Comparison of ENCODE assay signal across 17 cellular contexts in the genomic region with DNA sequence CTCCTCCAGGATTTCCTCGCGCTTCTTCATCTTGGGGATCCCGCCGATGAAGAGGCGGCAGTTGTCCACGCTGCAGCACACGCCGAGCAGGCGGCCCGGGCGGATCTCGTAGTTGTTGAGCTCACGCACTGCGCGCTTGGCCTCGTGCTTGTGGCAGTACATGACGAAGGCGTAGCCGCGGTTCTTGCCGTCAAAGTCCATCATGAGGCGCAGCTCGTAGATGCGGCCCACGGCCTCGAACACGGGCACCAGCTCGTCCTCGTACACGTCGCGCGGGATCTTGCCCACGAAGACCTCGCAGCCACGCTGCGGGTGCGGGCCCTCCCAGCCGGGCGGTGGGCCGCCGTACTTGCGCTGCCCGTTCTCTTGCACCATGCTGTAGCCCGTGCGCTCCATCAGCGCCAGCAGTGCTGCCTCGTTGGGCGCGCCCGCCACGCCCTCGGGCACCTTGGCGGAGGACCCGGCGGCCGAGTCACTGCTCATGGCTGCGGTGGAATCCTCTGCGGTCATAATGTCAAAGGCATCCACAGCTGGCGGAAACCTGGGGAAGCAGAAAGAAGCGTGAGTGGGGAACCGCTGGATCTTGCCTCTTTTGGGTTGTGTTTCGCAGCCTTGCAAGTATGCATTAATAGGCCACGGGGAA.
A peak's percentile ranks its signal among the peaks of the same experiment; 100 is the strongest.
DNase-seq lines count a peak whose midpoint lies in the region; ATAC-seq, FAIRE-seq and TF ChIP-seq lines count a peak whose summit lies in the region.
"Had no signal": no experiment of that assay in that cellular context is flagged by ENCODE, and none has a peak within 500 bp of the region (broad histone marks: within the 10 kb centered on the region; RNA-seq: fewer than 3 reads in every experiment).

No MANE protein-coding gene starts in this region.

- H3K4me3 Mint-ChIP-seq in activated CD8-positive, alpha-beta T cell treated with anti-CD3 and anti-CD28 coated beads, Interleukin-2, amount 10 ng/mL, durations not matched to agents 7 days and 5 days = no peak overlapping the region
- no peak overlapping the region for H3K4me3 Mint-ChIP-seq in activated CD8-positive, alpha-beta T cell treated with anti-CD3 and anti-CD28 coated beads for 36 hours
- H3K4me3 Mint-ChIP-seq: IgD-negative memory B cell had no signal

- CTCF ChIA-PET in activated CD8-positive, alpha-beta T cell treated with anti-CD3 and anti-CD28 coated beads, Interleukin-2, amount 10 ng/mL, durations not matched to agents 7 days and 5 days (lab: Charles Lee) = interaction anchor here (1.9 kb wide), 1 partner anchor 113 kb away, joined by 5 read pairs; no protein-coding TSS in a partner anchor
- CTCF ChIA-PET in activated CD8-positive, alpha-beta T cell treated with anti-CD3 and anti-CD28 coated beads for 36 hours (lab: Charles Lee) = interaction anchor here (1.2 to 1.4 kb wide), 2 partner anchors 8 to 46 kb away, joined by 3 read pairs; no protein-coding TSS in a partner anchor

- H3K9ac ChIP-seq in kidney (ENCODE audit: low read length in 2 of 2) = no peak overlapping the region
- H3K9ac ChIP-seq: BLaER1 treated with 17β-estradiol and CSF1 and Interleukin-3, amounts not matched to agents 10 nM and 100 nM had no signal

- H3K4me3 ChIP-seq in MG63 = no peak overlapping the region
- no peak overlapping the region for H3K4me3 ChIP-seq in kidney (ENCODE audit: low read length in 2 of 2)
- peak overlapping the region; percentile 24 to 29 for H3K4me3 ChIP-seq in testis
- H3K4me3 ChIP-seq: A549; BLaER1 treated with 17β-estradiol and CSF1 and Interleukin-3, amounts not matched to agents 10 nM and 100 nM had no signal

- H3K27ac Mint-ChIP-seq in activated CD8-positive, alpha-beta T cell treated with anti-CD3 and anti-CD28 coated beads, Interleukin-2, amount 10 ng/mL, durations not matched to agents 7 days and 5 days = peak overlapping the region; percentile 71
- no peak overlapping the region for H3K27ac Mint-ChIP-seq in activated CD8-positive, alpha-beta T cell treated with anti-CD3 and anti-CD28 coated beads for 36 hours
- H3K27ac Mint-ChIP-seq: IgD-negative memory B cell had no signal

- peaks cover 18 to 22% of the 10 kb centered on the region in 2 donors for H3K4me1 ChIP-seq in kidney (ENCODE audit: control insufficient read depth in 1 of 2, insufficient read depth in 1 of 2, low read depth in 1 of 2, low read length in 2 of 2)
- H3K4me1 ChIP-seq in testis = no peaks in the 10 kb centered on the region
- H3K4me1 ChIP-seq: A549 had no signal

- H3K27me3 ChIP-seq in MG63 (no peaks in the 10 kb centered on the region), testis (no peaks in the 10 kb centered on the region)
- H3K27me3 ChIP-seq: BLaER1 treated with 17β-estradiol and CSF1 and Interleukin-3, amounts not matched to agents 10 nM and 100 nM had no signal

- intact Hi-C loops in activated CD8-positive, alpha-beta T cell treated with anti-CD3 and anti-CD28 coated beads for 36 hours (cut with micrococcal nuclease) = no loop called here
- intact Hi-C loops in kidney (cut with DNase I) = no loop called here
- intact Hi-C loops in testis (cut with DNase I; ENCODE audit: low total_unique reads) = no loop called here

- H3K36me3 Mint-ChIP-seq in activated CD8-positive, alpha-beta T cell treated with anti-CD3 and anti-CD28 coated beads, Interleukin-2, amount 10 ng/mL, durations not matched to agents 7 days and 5 days (ENCODE audit: low read depth) = peaks cover 32% of the 10 kb centered on the region
- peaks cover 3% of the 10 kb centered on the region for H3K36me3 Mint-ChIP-seq in activated CD8-positive, alpha-beta T cell treated with anti-CD3 and anti-CD28 coated beads for 36 hours (ENCODE audit: low read depth)

- H3K27me3 Mint-ChIP-seq in activated CD8-positive, alpha-beta T cell treated with anti-CD3 and anti-CD28 coated beads, Interleukin-2, amount 10 ng/mL, durations not matched to agents 7 days and 5 days (ENCODE audit: low read depth) = no peaks in the 10 kb centered on the region
- H3K27me3 Mint-ChIP-seq in activated CD8-positive, alpha-beta T cell treated with anti-CD3 and anti-CD28 coated beads for 36 hours = no peaks in the 10 kb centered on the region
- H3K27me3 Mint-ChIP-seq: IgD-negative memory B cell had no signal

- in situ Hi-C loops in GM13977 (cut with MboI; ENCODE audit: low pct_unique_long_range_greater_than_20kb, low sequenced_read_pairs, unreplicated experiment) = no loop called here

- POLR2A ChIA-PET in activated CD8-positive, alpha-beta T cell treated with anti-CD3 and anti-CD28 coated beads, Interleukin-2, amount 10 ng/mL, durations not matched to agents 7 days and 5 days (lab: Charles Lee) = interaction anchor here (0.6 kb wide), 1 partner anchor 22 kb away, joined by 3 read pairs; no protein-coding TSS in a partner anchor
- POLR2A ChIA-PET in activated CD8-positive, alpha-beta T cell treated with anti-CD3 and anti-CD28 coated beads for 36 hours (lab: Charles Lee) = interaction anchor here (1.1 kb wide), 1 partner anchor 14 kb away, joined by 3 read pairs; no protein-coding TSS in a partner anchor

- no peak for TF ChIP-seq POLR2A in testis (IDR thresholded peaks at IDR 0.05)

- 86 to 92% methylated on average over 33 to 63 of the region's 64 CpGs for WGBS in testis, 2 donors

- no peak for ATAC-seq in activated CD8-positive, alpha-beta T cell treated with anti-CD3 and anti-CD28 coated beads, Interleukin-2, amount 10 ng/mL, durations not matched to agents 7 days and 5 days
- no peak for ATAC-seq in activated CD8-positive, alpha-beta T cell treated with anti-CD3 and anti-CD28 coated beads for 36 hours
- ATAC-seq in HG03342 (IDR thresholded peaks at IDR 0.05; ENCODE audit: unreplicated experiment) (no peak), GM18502 (IDR thresholded peaks at IDR 0.05; ENCODE audit: poor library complexity, unreplicated experiment) (no peak)
- ATAC-seq: A549 had no signal

- H3K36me3 ChIP-seq in MG63 = no peaks in the 10 kb centered on the region
- peaks cover 8 to 19% of the 10 kb centered on the region in 2 donors for H3K36me3 ChIP-seq in kidney (ENCODE audit: control insufficient read depth in 1 of 2, insufficient read depth in 2 of 2, low read length in 2 of 2)
- no peaks in the 10 kb centered on the region for H3K36me3 ChIP-seq in testis (ENCODE audit: low read depth, missing control alignments)

- FAIRE-seq in kidney (lab: Jason Lieb, UNC) = no peak
- FAIRE-seq: A549, RCC 7860 had no signal

- H3K9me3 ChIP-seq in MG63 (no peaks in the 10 kb centered on the region), kidney (ENCODE audit: control insufficient read depth in 1 of 2, low read length in 2 of 2) (no peaks in the 10 kb centered on the region), testis (no peaks in the 10 kb centered on the region)
- H3K9me3 ChIP-seq: A549 had no signal

- no peak overlapping the region for H3K27ac ChIP-seq in kidney (ENCODE audit: low read depth in 2 of 2, low read length in 2 of 2)
- no peak overlapping the region for H3K27ac ChIP-seq in testis
- H3K27ac ChIP-seq: A549; BLaER1 treated with 17β-estradiol and CSF1 and Interleukin-3, amounts not matched to agents 10 nM and 100 nM had no signal

- H3K9me3 Mint-ChIP-seq in activated CD8-positive, alpha-beta T cell treated with anti-CD3 and anti-CD28 coated beads, Interleukin-2, amount 10 ng/mL, durations not matched to agents 7 days and 5 days (ENCODE audit: insufficient read depth) = peaks cover 29% of the 10 kb centered on the region
- H3K9me3 Mint-ChIP-seq in activated CD8-positive, alpha-beta T cell treated with anti-CD3 and anti-CD28 coated beads for 36 hours = peaks cover 3% of the 10 kb centered on the region
- H3K9me3 Mint-ChIP-seq: IgD-negative memory B cell had no signal

- peaks cover 65% of the 10 kb centered on the region for H3K4me1 Mint-ChIP-seq in activated CD8-positive, alpha-beta T cell treated with anti-CD3 and anti-CD28 coated beads, Interleukin-2, amount 10 ng/mL, durations not matched to agents 7 days and 5 days (ENCODE audit: low read depth)
- H3K4me1 Mint-ChIP-seq in activated CD8-positive, alpha-beta T cell treated with anti-CD3 and anti-CD28 coated beads for 36 hours (ENCODE audit: low read depth) = peaks cover 28% of the 10 kb centered on the region

- TF ChIP-seq CTCF in activated CD8-positive, alpha-beta T cell treated with anti-CD3 and anti-CD28 coated beads for 36 hours (IDR thresholded peaks at IDR 0.05) = no peak
- TF ChIP-seq CTCF in kidney (IDR thresholded peaks at IDR 0.05; ENCODE audit: borderline replicate concordance, extremely low read depth, insufficient read depth) (no peak), testis (IDR thresholded peaks at IDR 0.05) (no peak), GM13977 (IDR thresholded peaks at IDR 0.05; ENCODE audit: extremely low read depth, insufficient read depth, missing control alignments) (no peak)

- DNase-seq in activated CD8-positive, alpha-beta T cell treated with anti-CD3 and anti-CD28 coated beads, Interleukin-2, amount 10 ng/mL, durations not matched to agents 7 days and 5 days = no peak
- DNase-seq in activated CD8-positive, alpha-beta T cell treated with anti-CD3 and anti-CD28 coated beads for 36 hours = no peak
- DNase-seq in MG63 (peak; percentile 63), kidney (peak; percentile 77), testis (no peak), GM13977 (ENCODE audit: low spot score) (no peak)
- DNase-seq: GDM1, NCI-H187, NCI-H226, NCI-H524 treated with DMSO at 0.1 percent for 48 hours, Right ventricle myocardium superior had no signal

Comparison
In these comparisons a context has a peak if more than half of its experiments do, and no peak if none do; other contexts are left out.
1. DNase-seq: peak in MG63 (single experiment) and kidney (single experiment); none in activated CD8-positive, alpha-beta T cell treated with anti-CD3 and anti-CD28 coated beads, Interleukin-2, amount 10 ng/mL, durations not matched to agents 7 days and 5 days (single experiment), activated CD8-positive, alpha-beta T cell treated with anti-CD3 and anti-CD28 coated beads for 36 hours (single experiment), testis (single experiment) and GM13977 (single experiment).
2. H3K4me3 ChIP-seq: peak in testis (2 of 2); none in MG63 (single experiment) and kidney (0 of 2).